ENCODE assay signal across 26 cellular contexts in genomic region chr2:196309646-196310045, GRCh38.
"Had no signal": no experiment of that assay in that cellular context is flagged by ENCODE, and none has a peak within 500 bp of the region (broad histone marks: within the 10 kb centered on the region; RNA-seq: fewer than 3 reads in every experiment).

No MANE protein-coding gene starts in this region.

- H3K4me1 ChIP-seq: Peyer's patch had no signal

- H3K36me3 ChIP-seq: Peyer's patch, SJSA1 had no signal

- ATAC-seq: activated CD8-positive, alpha-beta T cell treated with anti-CD3 and anti-CD28 coated beads, Interleukin-2, amount 10 ng/mL, durations not matched to agents 7 days and 5 days; T-helper 17 cell; WTC11 had no signal

- DNase-seq: activated CD4-positive, alpha-beta T cell treated with anti-CD3 and anti-CD28 coated beads for 48 hours; activated CD4-positive, alpha-beta T cell treated with anti-CD3 and anti-CD28 coated beads, Interleukin-2, amount 50 U/mL, for 4 hours; activated CD4-positive, CD25-positive, alpha-beta regulatory T cell treated with anti-CD3 and anti-CD28 coated beads, Interleukin-2, amount 50 U/mL, for 72 hours; activated CD8-positive, alpha-beta memory T cell treated with anti-CD3 and anti-CD28 coated beads, Interleukin-2, amount 50 U/mL, for 48 hours; activated CD8-positive, alpha-beta T cell treated with anti-CD3 and anti-CD28 coated beads, Interleukin-2, amount 10 ng/mL, durations not matched to agents 7 days and 5 days; activated naive CD4-positive, alpha-beta T cell treated with anti-CD3 and anti-CD28 coated beads, Interleukin-2, amount 50 U/mL, for 16 hours; activated T-cell treated with anti-CD3 and anti-CD28 coated beads, Interleukin-2, amount 50 U/mL, for 1 hour; amniotic stem cell; KBM-7; NCI-H1048; NCI-H1417; NCI-H1930; NCI-H2107; NCI-H345; NCI-H510A; NCI-H526 treated with DMSO at 0.1 percent for 48 hours; NCI-H82; NK-92 treated with Interleukin-12 subunit alpha and Interleukin-12 subunit beta, amount 100 ng/mL, for 24 hours; OCI-M1; Peyer's patch; Right ventricle myocardium superior; T-helper 17 cell; T-helper 9 cell had no signal

- H3K9me3 ChIP-seq: Peyer's patch, SJSA1 had no signal

- H3K27ac ChIP-seq: Peyer's patch, RWPE1, SJSA1 had no signal

- H3K27me3 ChIP-seq: Peyer's patch, SJSA1 had no signal

- H3K4me3 ChIP-seq: Peyer's patch, SJSA1 had no signal
